13 cellular contexts compared by ENCODE assay signal in genomic region chr16:46555981-46556380, GRCh38.
"Had no signal": no experiment of that assay in that cellular context is flagged by ENCODE, and none has a peak within 500 bp of the region (broad histone marks: within the 10 kb centered on the region; RNA-seq: fewer than 3 reads in every experiment).

No MANE protein-coding gene starts in this region.

- H3K27ac ChIP-seq: gastrocnemius medialis, upper lobe of left lung had no signal

- DNase-seq: activated CD8-positive, alpha-beta memory T cell treated with anti-CD3 and anti-CD28 coated beads, Interleukin-2, amount 50 U/mL, for 4 hours; activated CD8-positive, alpha-beta T cell treated with anti-CD3 and anti-CD28 coated beads for 36 hours; activated gamma-delta T cell treated with Interleukin-2 at 50 U/mL for 16 hours; activated naive CD8-positive, alpha-beta T cell treated with anti-CD3 and anti-CD28 coated beads for 36 hours; activated T-cell treated with anti-CD3 and anti-CD28 coated beads, Interleukin-2, amount 50 U/mL, for 72 hours; anterior cingulate cortex; gastrocnemius medialis; left ventricle myocardium superior; stimulated activated CD4-positive, alpha-beta T cell treated with anti-CD3 and anti-CD28 coated beads, Interleukin-4, amount 100 ng/mL, for 24 hours; upper lobe of left lung had no signal

- H3K4me3 ChIP-seq: gastrocnemius medialis, upper lobe of left lung had no signal

- H3K9me3 Mint-ChIP-seq: activated CD8-positive, alpha-beta T cell treated with anti-CD3 and anti-CD28 coated beads for 36 hours; activated naive CD8-positive, alpha-beta T cell treated with anti-CD3 and anti-CD28 coated beads for 36 hours; activated T-cell treated with anti-CD3 and anti-CD28 coated beads, Interleukin-2, amount 50 U/mL, for 72 hours; stimulated activated naive CD8-positive, alpha-beta T cell treated with anti-CD3 and anti-CD28 coated beads, Interleukin-15, Interleukin-2, amounts not matched to agents 100 ng/mL and 50 ng/mL, for 24 hours had no signal

- H3K36me3 ChIP-seq: gastrocnemius medialis, upper lobe of left lung had no signal

- ATAC-seq: activated CD8-positive, alpha-beta T cell treated with anti-CD3 and anti-CD28 coated beads for 36 hours; activated T-cell treated with anti-CD3 and anti-CD28 coated beads, Interleukin-2, amount 50 U/mL, for 72 hours; gastrocnemius medialis; left ventricle myocardium superior had no signal

- H3K4me1 Mint-ChIP-seq: activated naive CD8-positive, alpha-beta T cell treated with anti-CD3 and anti-CD28 coated beads for 36 hours had no signal

- H3K36me3 Mint-ChIP-seq: activated naive CD8-positive, alpha-beta T cell treated with anti-CD3 and anti-CD28 coated beads for 36 hours had no signal

- H3K27me3 ChIP-seq: gastrocnemius medialis, upper lobe of left lung had no signal

- H3K4me1 ChIP-seq: gastrocnemius medialis had no signal

- H3K27ac Mint-ChIP-seq: activated CD8-positive, alpha-beta T cell treated with anti-CD3 and anti-CD28 coated beads for 36 hours; activated naive CD8-positive, alpha-beta T cell treated with anti-CD3 and anti-CD28 coated beads for 36 hours; activated T-cell treated with anti-CD3 and anti-CD28 coated beads, Interleukin-2, amount 50 U/mL, for 72 hours; stimulated activated naive CD8-positive, alpha-beta T cell treated with anti-CD3 and anti-CD28 coated beads, Interleukin-15, Interleukin-2, amounts not matched to agents 100 ng/mL and 50 ng/mL, for 24 hours had no signal

- FAIRE-seq: endometrium, keratinocyte had no signal

- H3K4me3 Mint-ChIP-seq: activated CD8-positive, alpha-beta T cell treated with anti-CD3 and anti-CD28 coated beads for 36 hours; activated naive CD8-positive, alpha-beta T cell treated with anti-CD3 and anti-CD28 coated beads for 36 hours; activated T-cell treated with anti-CD3 and anti-CD28 coated beads, Interleukin-2, amount 50 U/mL, for 72 hours; stimulated activated naive CD8-positive, alpha-beta T cell treated with anti-CD3 and anti-CD28 coated beads, Interleukin-15, Interleukin-2, amounts not matched to agents 100 ng/mL and 50 ng/mL, for 24 hours had no signal

- H3K9me3 ChIP-seq: gastrocnemius medialis, upper lobe of left lung had no signal
